In genomic region chr12:4012073-4012472, GRCh38 we compare ENCODE assay signal across 1 cellular context.
TF ChIP-seq lines count a peak whose summit lies in the region.

No MANE protein-coding gene starts in this region.

TF ChIP-seq in HepG2, 621 proteins besides CTCF, POLR2A, EP300 and RAD21:
- TF ChIP-seq MAFK (conservative IDR thresholded peaks at IDR 0.05 in 1 of 2, IDR thresholded peaks at IDR 0.05 in 1 of 2; ENCODE audit: low read length in 2 of 2) (peak; percentile 65 to 68; a peak in 3 of 4 replicates), ASH2L (IDR thresholded peaks at IDR 0.05; ENCODE audit: insufficient read length, low read depth, low read length) (peak; percentile 2), LCORL (IDR thresholded peaks at IDR 0.05) (no peak), LCORL (CRISPR knock-in tag; IDR thresholded peaks at IDR 0.05) (no peak), CCDC6 (CRISPR knock-in tag; IDR thresholded peaks at IDR 0.05) (0 out of 2 replicates have a peak, but pooled peaks have one; percentile 34), ATF7-NPFF (CRISPR knock-in tag; IDR thresholded peaks at IDR 0.05; ENCODE audit: low read depth) (no peak), MAFF (IDR thresholded peaks at IDR 0.05; ENCODE audit: low read depth, low read length) (0 out of 2 replicates have a peak, but pooled peaks have one; percentile 29)
- TF ChIP-seq, protein P1, sequence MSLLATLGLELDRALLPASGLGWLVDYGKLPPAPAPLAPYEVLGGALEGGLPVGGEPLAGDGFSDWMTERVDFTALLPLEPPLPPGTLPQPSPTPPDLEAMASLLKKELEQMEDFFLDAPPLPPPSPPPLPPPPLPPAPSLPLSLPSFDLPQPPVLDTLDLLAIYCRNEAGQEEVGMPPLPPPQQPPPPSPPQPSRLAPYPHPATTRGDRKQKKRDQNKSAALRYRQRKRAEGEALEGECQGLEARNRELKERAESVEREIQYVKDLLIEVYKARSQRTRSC (CRISPR knock-in tag; IDR thresholded peaks at IDR 0.05; ENCODE audit: low read depth) = no peak
